In genomic region chr5:54113060-54113459, GRCh38 we compare ENCODE assay signal across 34 cellular contexts.
"Had no signal": no experiment of that assay in that cellular context is flagged by ENCODE, and none has a peak within 500 bp of the region (broad histone marks: within the 10 kb centered on the region; RNA-seq: fewer than 3 reads in every experiment).

No MANE protein-coding gene starts in this region.

- H3K27ac Mint-ChIP-seq: activated CD4-positive, alpha-beta memory T cell treated with anti-CD3 and anti-CD28 coated beads for 36 hours; activated CD4-positive, alpha-beta T cell treated with anti-CD3 and anti-CD28 coated beads for 36 hours; activated CD4-positive, alpha-beta T cell treated with anti-CD3 and anti-CD28 coated beads, Interleukin-2, amount 10 ng/mL, durations not matched to agents 7 days and 5 days; activated naive CD4-positive, alpha-beta T cell treated with anti-CD3 and anti-CD28 coated beads, Interleukin-2, amount 10 ng/mL, durations not matched to agents 7 days and 5 days; activated naive CD8-positive, alpha-beta T cell; T-helper 1 cell treated with Interleukin-12 subunit alpha and Interleukin-12 subunit beta and Interleukin-4 antibody, amounts not matched to agents 30 μg/mL and 1 μg/mL, for 36 hours; T-helper 2 cell treated with Interferon-gamma antibody and Interleukin-4, amounts not matched to agents 5 μg/mL and 100 μg/mL, for 36 hours; WTC11 had no signal

- ATAC-seq: activated CD4-positive, alpha-beta T cell treated with anti-CD3 and anti-CD28 coated beads for 36 hours; activated CD4-positive, CD25-positive, alpha-beta regulatory T cell treated with anti-CD3 and anti-CD28 coated beads, Interleukin-2, amount 50 U/mL, for 24 hours; WTC11 had no signal

- DNase-seq: activated CD4-positive, alpha-beta memory T cell treated with anti-CD3 and anti-CD28 coated beads for 36 hours; activated CD4-positive, alpha-beta T cell treated with anti-CD3 and anti-CD28 coated beads for 36 hours; activated CD4-positive, alpha-beta T cell treated with anti-CD3 and anti-CD28 coated beads, Interleukin-2, amount 10 ng/mL, durations not matched to agents 7 days and 5 days; activated CD8-positive, alpha-beta memory T cell treated with anti-CD3 and anti-CD28 coated beads, Interleukin-2, amount 50 U/mL, for 48 hours; activated effector memory CD4-positive, alpha-beta T cell treated with Interleukin-2 at 50 U/mL for 16 hours; activated naive CD4-positive, alpha-beta T cell treated with anti-CD3 and anti-CD28 coated beads, Interleukin-2, amount 10 ng/mL, durations not matched to agents 7 days and 5 days; activated T-cell treated with anti-CD3 and anti-CD28 coated beads, Interleukin-2, amount 50 U/mL, for 48 hours; amniotic stem cell; aorta; brain microvascular endothelial cell; KG1; MM.1S; MV-4-11; NCI-H1092; NCI-H146; NCI-H187; NCI-H2029 treated with DMSO at 0.1 percent for 48 hours; NCI-H2107; NCI-H2171; NCI-H510A; NCI-H526; NCI-H748 treated with DMSO at 0.1 percent for 48 hours; NK-92 treated with Interleukin-12 subunit alpha and Interleukin-12 subunit beta, amount 100 ng/mL, for 24 hours; PC-3; Peyer's patch; RPMI8226; SHP77 treated with DMSO at 0.1 percent for 48 hours; SK-N-SH had no signal

- H3K9me3 ChIP-seq: Peyer's patch, SJSA1, SK-N-SH had no signal

- H3K27me3 Mint-ChIP-seq: activated CD4-positive, alpha-beta memory T cell treated with anti-CD3 and anti-CD28 coated beads for 36 hours; activated CD4-positive, alpha-beta T cell treated with anti-CD3 and anti-CD28 coated beads for 36 hours; activated CD4-positive, alpha-beta T cell treated with anti-CD3 and anti-CD28 coated beads, Interleukin-2, amount 10 ng/mL, durations not matched to agents 7 days and 5 days; activated naive CD4-positive, alpha-beta T cell treated with anti-CD3 and anti-CD28 coated beads, Interleukin-2, amount 10 ng/mL, durations not matched to agents 7 days and 5 days; activated naive CD8-positive, alpha-beta T cell had no signal

- H3K36me3 Mint-ChIP-seq: activated naive CD4-positive, alpha-beta T cell treated with anti-CD3 and anti-CD28 coated beads, Interleukin-2, amount 10 ng/mL, durations not matched to agents 7 days and 5 days; WTC11 had no signal

- H3K9me3 Mint-ChIP-seq: activated CD4-positive, alpha-beta memory T cell treated with anti-CD3 and anti-CD28 coated beads for 36 hours; activated CD4-positive, alpha-beta T cell treated with anti-CD3 and anti-CD28 coated beads, Interleukin-2, amount 10 ng/mL, durations not matched to agents 7 days and 5 days; activated naive CD4-positive, alpha-beta T cell treated with anti-CD3 and anti-CD28 coated beads, Interleukin-2, amount 10 ng/mL, durations not matched to agents 7 days and 5 days; T-helper 1 cell treated with Interleukin-12 subunit alpha and Interleukin-12 subunit beta and Interleukin-4 antibody, amounts not matched to agents 30 μg/mL and 1 μg/mL, for 36 hours; T-helper 2 cell treated with Interferon-gamma antibody and Interleukin-4, amounts not matched to agents 5 μg/mL and 100 μg/mL, for 36 hours; WTC11 had no signal

- H3K27ac ChIP-seq: brain microvascular endothelial cell, Peyer's patch, SJSA1 had no signal

- H3K27me3 ChIP-seq: brain microvascular endothelial cell, Peyer's patch, SJSA1 had no signal

- H3K36me3 ChIP-seq: brain microvascular endothelial cell, Peyer's patch, SJSA1 had no signal

- H3K4me3 ChIP-seq: Peyer's patch, SJSA1 had no signal

- H3K4me1 ChIP-seq: Peyer's patch had no signal

- H3K4me2 ChIP-seq: SK-N-SH had no signal

- H3K4me1 Mint-ChIP-seq: activated CD4-positive, alpha-beta T cell treated with anti-CD3 and anti-CD28 coated beads for 36 hours; activated CD4-positive, alpha-beta T cell treated with anti-CD3 and anti-CD28 coated beads, Interleukin-2, amount 10 ng/mL, durations not matched to agents 7 days and 5 days; activated naive CD4-positive, alpha-beta T cell treated with anti-CD3 and anti-CD28 coated beads, Interleukin-2, amount 10 ng/mL, durations not matched to agents 7 days and 5 days had no signal

- H3K4me3 Mint-ChIP-seq: activated CD4-positive, alpha-beta memory T cell treated with anti-CD3 and anti-CD28 coated beads for 36 hours; activated CD4-positive, alpha-beta T cell treated with anti-CD3 and anti-CD28 coated beads for 36 hours; activated CD4-positive, alpha-beta T cell treated with anti-CD3 and anti-CD28 coated beads, Interleukin-2, amount 10 ng/mL, durations not matched to agents 7 days and 5 days; activated naive CD4-positive, alpha-beta T cell treated with anti-CD3 and anti-CD28 coated beads, Interleukin-2, amount 10 ng/mL, durations not matched to agents 7 days and 5 days; activated naive CD8-positive, alpha-beta T cell; T-helper 1 cell treated with Interleukin-12 subunit alpha and Interleukin-12 subunit beta and Interleukin-4 antibody, amounts not matched to agents 30 μg/mL and 1 μg/mL, for 36 hours; T-helper 2 cell treated with Interferon-gamma antibody and Interleukin-4, amounts not matched to agents 5 μg/mL and 100 μg/mL, for 36 hours; WTC11 had no signal

- H3K9ac ChIP-seq: SK-N-SH had no signal
